In genomic region chr22:29536411-29536810, GRCh38 we compare ENCODE assay signal across 24 cellular contexts. TPM values are rescaled to one million over a fixed set of nuclear protein-coding genes. Genes with fewer than 3 reads are reported as not detected.
"Had no signal": no experiment of that assay in that cellular context is flagged by ENCODE, and none has a peak within 500 bp of the region (broad histone marks: within the 10 kb centered on the region; RNA-seq: fewer than 3 reads in every experiment).

No MANE protein-coding gene starts in this region.

- ATAC-seq: esophagus mucosa, gastrocnemius medialis, heart right ventricle, left cardiac atrium, left lobe of liver, left ventricle myocardium superior, lower lobe of right lung, mucosa of descending colon had no signal

- H3K4me3 Mint-ChIP-seq: mesothelial cell of epicardium had no signal

- DNase-seq: dermis blood vessel endothelial cell; dorsolateral prefrontal cortex; effector CD4-positive, alpha-beta T cell; effector memory CD4-positive, alpha-beta T cell; erythroblast; esophagus squamous epithelium; foreskin fibroblast; foreskin melanocyte; gastrocnemius medialis; glutamatergic neuron; head of caudate nucleus; heart right ventricle; hippocampal formation; left cardiac atrium; left ventricle myocardium superior; lower lobe of right lung; mesenchymal stem cell; mucosa of descending colon had no signal

- H3K4me1 ChIP-seq: esophagus squamous epithelium, gastrocnemius medialis, heart right ventricle, lower lobe of right lung had no signal

- H3K27ac ChIP-seq: coronary artery, dorsolateral prefrontal cortex, epithelial cell of prostate, esophagus squamous epithelium, gastrocnemius medialis, heart right ventricle, lower lobe of right lung had no signal

- H3K4me3 ChIP-seq: coronary artery, dorsolateral prefrontal cortex, esophagus squamous epithelium, gastrocnemius medialis, heart right ventricle, lower lobe of right lung, mucosa of descending colon had no signal

- H3K4me1 Mint-ChIP-seq: mesothelial cell of epicardium had no signal

- H3K9me3 ChIP-seq: esophagus squamous epithelium, gastrocnemius medialis, lower lobe of right lung, mucosa of descending colon had no signal

- H3K27me3 ChIP-seq: dorsolateral prefrontal cortex, esophagus squamous epithelium, gastrocnemius medialis, heart right ventricle had no signal

RNA-seq across cellular contexts. Expression of gene NEFH, which starts 56.4 kb away (rescaled TPM):
- total RNA-seq: esophagus mucosa, lung microvascular endothelial cell had no signal
